In genomic region chr2:15759385-15759784, GRCh38 we compare ENCODE assay signal across 24 cellular contexts.
"Had no signal": no experiment of that assay in that cellular context is flagged by ENCODE, and none has a peak within 500 bp of the region (broad histone marks: within the 10 kb centered on the region; RNA-seq: fewer than 3 reads in every experiment).

No MANE protein-coding gene starts in this region.

- DNase-seq: activated effector memory CD4-positive, alpha-beta T cell treated with anti-CD3 and anti-CD28 coated beads, Interleukin-2, amount 50 U/mL, for 16 hours; activated effector memory CD4-positive, alpha-beta T cell treated with Interleukin-2 at 50 U/mL for 16 hours; activated gamma-delta T cell; activated gamma-delta T cell treated with Interleukin-2 at 50 U/mL for 16 hours; activated naive CD4-positive, alpha-beta T cell; activated naive CD4-positive, alpha-beta T cell treated with anti-CD3 and anti-CD28 coated beads for 36 hours; activated naive CD4-positive, alpha-beta T cell treated with anti-CD3 and anti-CD28 coated beads, Interleukin-2, amount 10 ng/mL, durations not matched to agents 7 days and 5 days; activated naive CD4-positive, alpha-beta T cell treated with anti-CD3 and anti-CD28 coated beads, Interleukin-2, amount 50 U/mL, for 16 hours; activated naive CD4-positive, alpha-beta T cell treated with Interleukin-2 at 50 U/mL for 16 hours; activated naive CD8-positive, alpha-beta T cell treated with anti-CD3 and anti-CD28 coated beads for 36 hours; activated naive CD8-positive, alpha-beta T cell treated with anti-CD3 and anti-CD28 coated beads, Interleukin-2, amount 10 ng/mL, durations not matched to agents 7 days and 5 days; activated naive CD8-positive, alpha-beta T cell treated with anti-CD3 and anti-CD28 coated beads, Interleukin-2, amount 50 U/mL, for 24 hours; activated T-cell treated with anti-CD3 and anti-CD28 coated beads, Interleukin-2, amount 50 U/mL, for 24 hours; activated T-cell treated with anti-CD3 and anti-CD28 coated beads, Interleukin-2, amount 50 U/mL, for 4 hours; activated T-cell treated with anti-CD3 and anti-CD28 coated beads, Interleukin-2, amount 50 U/mL, for 48 hours; activated T-cell treated with anti-CD3 and anti-CD28 coated beads, Interleukin-2, amount 50 U/mL, for 72 hours; amniotic stem cell; amygdala; anterior cingulate cortex; body of pancreas; brain microvascular endothelial cell; caudate nucleus; central memory CD4-positive, alpha-beta T cell; cerebellar nuclear complex had no signal
